Comparison of ENCODE assay signal across 1 cellular context in the genomic region with DNA sequence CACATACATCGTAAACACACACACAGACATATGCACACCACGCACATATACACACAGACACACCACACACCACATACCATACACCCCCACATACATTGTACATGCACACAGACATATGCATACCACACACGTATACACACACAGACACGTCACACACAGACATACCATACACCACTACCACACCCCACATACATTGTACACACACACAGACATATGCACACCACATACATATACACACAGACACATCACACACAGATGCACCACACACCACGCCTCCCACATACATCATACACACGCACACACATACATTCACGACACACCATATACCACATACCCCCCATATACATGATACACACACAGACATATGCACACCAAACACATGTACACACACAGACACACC.
TF ChIP-seq lines count a peak whose summit lies in the region.

No MANE protein-coding gene starts in this region.

TF ChIP-seq in K562, 482 proteins besides CTCF, POLR2A, EP300 and RAD21:
- TF ChIP-seq, protein P1, sequence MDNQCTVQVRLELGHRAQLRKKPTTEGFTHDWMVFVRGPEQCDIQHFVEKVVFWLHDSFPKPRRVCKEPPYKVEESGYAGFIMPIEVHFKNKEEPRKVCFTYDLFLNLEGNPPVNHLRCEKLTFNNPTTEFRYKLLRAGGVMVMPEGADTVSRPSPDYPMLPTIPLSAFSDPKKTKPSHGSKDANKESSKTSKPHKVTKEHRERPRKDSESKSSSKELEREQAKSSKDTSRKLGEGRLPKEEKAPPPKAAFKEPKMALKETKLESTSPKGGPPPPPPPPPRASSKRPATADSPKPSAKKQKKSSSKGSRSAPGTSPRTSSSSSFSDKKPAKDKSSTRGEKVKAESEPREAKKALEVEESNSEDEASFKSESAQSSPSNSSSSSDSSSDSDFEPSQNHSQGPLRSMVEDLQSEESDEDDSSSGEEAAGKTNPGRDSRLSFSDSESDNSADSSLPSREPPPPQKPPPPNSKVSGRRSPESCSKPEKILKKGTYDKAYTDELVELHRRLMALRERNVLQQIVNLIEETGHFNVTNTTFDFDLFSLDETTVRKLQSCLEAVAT (IDR thresholded peaks at IDR 0.05), result 0 out of 4 replicates have a peak, but pooled peaks of 1 of the 2 experiments have one; percentile 14
- TF ChIP-seq MYC (IDR thresholded peaks at IDR 0.05; ENCODE audit: low read depth, low read length) (no peak), MYC (CRISPR knock-in tag; IDR thresholded peaks at IDR 0.05; ENCODE audit: borderline replicate concordance, low read depth) (no peak), ATF1 (CRISPR knock-in tag; IDR thresholded peaks at IDR 0.05) (no peak), ATF1 (tag; IDR thresholded peaks at IDR 0.05) (no peak), LARP7 (IDR thresholded peaks at IDR 0.05) (peak; percentile 61; the same call in 1 of the 2 replicates), TSC22D4 (tag; IDR thresholded peaks at IDR 0.05) (0 out of 2 replicates have a peak, but pooled peaks have one; percentile 68)
- TF ChIP-seq, protein P2, sequence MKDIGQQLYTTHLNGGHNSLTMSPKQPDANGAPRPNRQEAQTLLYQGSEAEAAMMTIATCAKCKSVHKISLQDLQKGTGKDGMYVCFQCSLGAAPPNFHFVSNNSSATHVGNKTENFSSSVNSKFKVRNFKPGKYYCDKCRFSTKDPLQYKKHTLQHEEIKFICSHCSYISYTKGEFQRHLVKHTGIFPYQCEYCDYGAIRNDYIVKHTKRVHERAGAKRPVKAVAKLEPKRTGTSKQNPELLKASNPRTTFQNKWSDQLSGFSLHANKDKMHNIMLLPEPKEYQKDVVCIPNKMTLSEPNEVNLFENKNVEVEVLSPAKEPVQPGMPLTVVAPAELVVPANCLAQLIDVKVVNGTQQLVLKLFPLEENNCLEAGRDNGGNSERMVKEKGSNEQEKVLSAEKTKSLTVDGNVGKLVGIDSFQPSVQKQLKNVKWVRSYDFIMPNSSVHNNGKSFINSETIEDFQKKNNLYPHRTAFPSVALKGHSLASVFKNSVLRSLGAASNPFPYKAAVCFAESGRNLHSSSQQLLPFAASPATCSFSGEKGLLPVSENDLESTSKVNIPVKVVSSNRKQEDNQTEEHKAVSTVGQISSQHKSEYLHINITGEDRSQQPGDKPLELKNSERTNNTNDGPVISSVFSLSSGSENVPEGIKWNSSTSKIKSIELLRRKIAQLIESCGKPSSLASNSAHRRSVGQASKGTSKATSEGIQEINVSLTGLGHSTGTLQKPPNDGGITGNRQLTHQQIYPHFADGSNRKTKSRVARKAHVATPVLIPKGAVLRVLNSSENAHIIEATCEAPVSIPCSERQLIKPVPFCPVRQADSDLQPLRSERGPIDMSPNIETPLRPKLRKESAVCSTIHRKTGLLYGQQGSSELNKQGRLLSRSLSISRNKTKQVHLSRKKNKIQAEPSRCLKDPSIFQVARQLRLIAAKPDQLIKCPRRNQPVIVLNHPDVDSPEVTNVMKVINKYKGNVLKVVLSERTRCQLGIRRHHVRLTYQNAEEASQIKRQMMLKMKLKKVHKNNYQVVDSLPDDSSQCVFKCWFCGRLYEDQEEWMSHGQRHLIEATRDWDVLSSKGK (CRISPR knock-in tag; IDR thresholded peaks at IDR 0.05), result no peak
- TF ChIP-seq, protein P3, sequence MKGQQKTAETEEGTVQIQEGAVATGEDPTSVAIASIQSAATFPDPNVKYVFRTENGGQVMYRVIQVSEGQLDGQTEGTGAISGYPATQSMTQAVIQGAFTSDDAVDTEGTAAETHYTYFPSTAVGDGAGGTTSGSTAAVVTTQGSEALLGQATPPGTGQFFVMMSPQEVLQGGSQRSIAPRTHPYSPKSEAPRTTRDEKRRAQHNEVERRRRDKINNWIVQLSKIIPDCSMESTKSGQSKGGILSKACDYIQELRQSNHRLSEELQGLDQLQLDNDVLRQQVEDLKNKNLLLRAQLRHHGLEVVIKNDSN (CRISPR knock-in tag; IDR thresholded peaks at IDR 0.05), result 0 out of 2 replicates have a peak, but pooled peaks have one; percentile 8
